26 cellular contexts compared by ENCODE assay signal in the genomic region with DNA sequence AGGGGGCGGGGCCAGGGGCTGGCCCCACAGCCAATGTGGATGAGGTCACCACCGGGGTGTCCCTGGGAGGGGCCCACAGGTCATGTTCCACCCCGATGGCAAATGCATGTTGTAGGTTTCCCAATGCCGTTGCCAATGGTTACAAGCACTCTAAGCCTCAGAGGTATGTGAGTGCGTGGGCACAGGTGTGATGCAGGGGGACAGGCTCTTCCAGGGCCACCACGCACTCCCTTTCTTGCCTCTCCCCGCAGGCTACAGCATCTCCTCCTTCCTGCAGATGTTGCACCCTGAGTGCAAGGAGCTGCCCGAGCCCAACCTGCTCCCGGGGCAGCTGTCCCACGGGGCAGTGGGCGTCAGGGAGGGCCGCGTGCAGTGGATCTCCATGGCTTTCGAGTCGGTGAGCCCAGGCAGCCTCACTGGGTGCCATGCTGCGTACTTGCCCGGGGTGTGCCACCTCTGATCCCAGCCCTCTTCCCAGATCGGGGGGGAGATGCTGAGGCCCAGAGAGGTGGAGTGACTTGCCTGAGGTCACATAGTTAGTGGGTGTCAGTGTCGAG. TPM values are rescaled to one million over a fixed set of nuclear protein-coding genes. Genes with fewer than 3 reads are reported as not detected.
DNase-seq lines count a peak whose midpoint lies in the region; ATAC-seq and TF ChIP-seq lines count a peak whose summit lies in the region.
"Had no signal": no experiment of that assay in that cellular context is flagged by ENCODE, and none has a peak within 500 bp of the region (broad histone marks: within the 10 kb centered on the region; RNA-seq: fewer than 3 reads in every experiment).

No MANE protein-coding gene starts in this region.

- H2AK5ac ChIP-seq in mesendoderm (ENCODE audit: low read length): no peak overlapping the region

- no peak overlapping the region for H3K9ac ChIP-seq in mesendoderm (ENCODE audit: low read length)

- H3K36me3 ChIP-seq in mesendoderm (ENCODE audit: control insufficient read depth, insufficient read depth, low read length) (no peaks in the 10 kb centered on the region), esophagus squamous epithelium (no peaks in the 10 kb centered on the region)
- H3K36me3 ChIP-seq: ovary, right atrium auricular region, thyroid gland had no signal

- H3K4me1 ChIP-seq in mesendoderm (ENCODE audit: control insufficient read depth, low read depth, low read length) (no peaks in the 10 kb centered on the region), esophagus squamous epithelium (no peaks in the 10 kb centered on the region)
- H3K4me1 ChIP-seq: right atrium auricular region, thyroid gland had no signal

- no peaks in the 10 kb centered on the region for H3K79me2 ChIP-seq in mesendoderm (ENCODE audit: control insufficient read depth, insufficient read depth, low read length)

- H3K27me3 ChIP-seq in mesendoderm (ENCODE audit: insufficient read depth, low read length, poor library complexity) (no peaks in the 10 kb centered on the region), esophagus squamous epithelium (peaks cover 0 to 21% (median 0%) of the 10 kb centered on the region in 4 donors)
- H3K27me3 ChIP-seq: ovary, right atrium auricular region, thyroid gland had no signal

- H3K4me2 ChIP-seq in mesendoderm (ENCODE audit: low read length): no peak overlapping the region

- H3K9me3 ChIP-seq in esophagus squamous epithelium: no peaks in the 10 kb centered on the region
- H3K9me3 ChIP-seq: ovary, right atrium auricular region, thyroid gland had no signal

- peak; percentile 23 for DNase-seq in Daoy (ENCODE audit: low read depth)
- peak; percentile 37 for DNase-seq in HPDE6-E6E7 (ENCODE audit: extremely low spot score)
- peak in 42 of 61 donors; percentile 8 to 85 (median 56) for DNase-seq in caudate nucleus (lab: John Stamatoyannopoulos, UW)
- DNase-seq in mesendoderm: peak; percentile 68
- no peak for DNase-seq in SHP77 treated with DMSO at 0.1 percent for 48 hours (lab: John Stamatoyannopoulos, UW)
- no peak for DNase-seq in esophagus squamous epithelium (lab: John Stamatoyannopoulos, UW)
- no peak for DNase-seq in activated CD8-positive, alpha-beta memory T cell treated with anti-CD3 and anti-CD28 coated beads, Interleukin-2, amount 50 U/mL, for 48 hours
- DNase-seq: activated CD8-positive, alpha-beta T cell treated with anti-CD3 and anti-CD28 coated beads, Interleukin-2, amount 10 ng/mL, durations not matched to agents 7 days and 5 days; activated naive CD4-positive, alpha-beta T cell treated with Interleukin-2 at 50 U/mL for 16 hours; activated T-cell treated with anti-CD3 and anti-CD28 coated beads, Interleukin-2, amount 50 U/mL, for 24 hours; CD4-positive, alpha-beta memory T cell; kidney glomerular epithelial cell; mesenchymal stem cell; naive B cell; NCI-H1105; NCI-H2029 treated with DMSO at 0.1 percent for 48 hours; NCI-H510A; ovary; stimulated activated CD4-positive, alpha-beta T cell treated with anti-CD3 and anti-CD28 coated beads, Interleukin-4, amount 100 ng/mL, for 4 hours; stimulated activated naive CD8-positive, alpha-beta T cell treated with anti-CD3 and anti-CD28 coated beads, Interleukin-15, Interleukin-2, amounts not matched to agents 100 U/mL and 50 U/mL, for 24 hours; T1000; thyroid gland had no signal

- H2BK5ac ChIP-seq in mesendoderm (ENCODE audit: low read length): no peak overlapping the region

- H2BK120ac ChIP-seq in mesendoderm (ENCODE audit: low read depth, low read length): no peak overlapping the region

- no peak overlapping the region for H3K18ac ChIP-seq in mesendoderm (ENCODE audit: low read length)

- no peak overlapping the region for H3K56ac ChIP-seq in mesendoderm (ENCODE audit: low read length)

- no peak for ATAC-seq in HG03097 (IDR thresholded peaks at IDR 0.05; ENCODE audit: low FRiP score, unreplicated experiment)
- ATAC-seq: activated CD8-positive, alpha-beta T cell treated with anti-CD3 and anti-CD28 coated beads, Interleukin-2, amount 10 ng/mL, durations not matched to agents 7 days and 5 days; GM12878; stimulated activated naive CD8-positive, alpha-beta T cell treated with anti-CD3 and anti-CD28 coated beads, Interleukin-15, Interleukin-2, amounts not matched to agents 100 U/mL and 50 U/mL, for 24 hours had no signal

- intact Hi-C loops in esophagus squamous epithelium (cut with DNase I): no loop called here

- no CpG with 5 or more reads among the region's 19 CpGs for WGBS in mesendoderm (ENCODE audit: extremely low coverage, insufficient coverage, low lambda C conversion rate)
- 38 to 55% methylated on average over 6 to 11 of the region's 19 CpGs for WGBS in esophagus squamous epithelium, 2 donors

- TF ChIP-seq CTCF in esophagus squamous epithelium (IDR thresholded peaks at IDR 0.05): no peak

- H3K4me3 ChIP-seq in mesendoderm (ENCODE audit: low read length) (no peak overlapping the region), esophagus squamous epithelium (no peak overlapping the region)
- H3K4me3 ChIP-seq: GM12878, ovary, right atrium auricular region, thyroid gland had no signal

- H4K5ac ChIP-seq in mesendoderm (ENCODE audit: low read length): no peak overlapping the region

- H3K23ac ChIP-seq in mesendoderm (ENCODE audit: low read length): no peak overlapping the region

- H3K4ac ChIP-seq in mesendoderm (ENCODE audit: low read depth, low read length): no peak overlapping the region

- H4K8ac ChIP-seq in mesendoderm (ENCODE audit: low read depth, low read length): no peak overlapping the region

- no peaks in the 10 kb centered on the region for H3K79me1 ChIP-seq in mesendoderm (ENCODE audit: low read length)

- H3K27ac ChIP-seq in caudate nucleus (ENCODE audit: low read depth, low read length): peak overlapping the region; percentile 85
- no peak overlapping the region for H3K27ac ChIP-seq in mesendoderm (ENCODE audit: low read depth, low read length)
- H3K27ac ChIP-seq in esophagus squamous epithelium: no peak overlapping the region
- H3K27ac ChIP-seq: ovary, right atrium auricular region, thyroid gland had no signal

- TF ChIP-seq POLR2A in esophagus squamous epithelium (IDR thresholded peaks at IDR 0.05): no peak

- H2BK15ac ChIP-seq in mesendoderm (replicated peaks; ENCODE audit: low read depth): no peak overlapping the region

RNA-seq across cellular contexts. Expression of a gene that starts 52.4 kb away (rescaled TPM):
- 0.11 and 0.48 TPM in 2 replicates for total RNA-seq in Daoy (2014; rRNA removed; shearing (Covaris generic))
- polyA plus RNA-seq in mesendoderm (2013, experiment 1 of 2): 0.81 TPM
- 0.76 TPM for polyA plus RNA-seq in mesendoderm (2013, experiment 2 of 2)
- total RNA-seq in esophagus squamous epithelium: under 1 TPM in 1 of 4 donors, not detected in 3; 0.67 TPM
- total RNA-seq: thyroid gland had no signal
- polyA plus RNA-seq: esophagus had no signal

Comparison
In these comparisons a context has a peak if more than half of its experiments do, and no peak if none do; other contexts are left out.
1. DNase-seq: peak in Daoy (single experiment), HPDE6-E6E7 (single experiment), caudate nucleus (42 of 61) and mesendoderm (single experiment); none in SHP77 treated with DMSO at 0.1 percent for 48 hours (single experiment), esophagus squamous epithelium (single experiment) and activated CD8-positive, alpha-beta memory T cell treated with anti-CD3 and anti-CD28 coated beads, Interleukin-2, amount 50 U/mL, for 48 hours (single experiment).